In the genomic region with DNA sequence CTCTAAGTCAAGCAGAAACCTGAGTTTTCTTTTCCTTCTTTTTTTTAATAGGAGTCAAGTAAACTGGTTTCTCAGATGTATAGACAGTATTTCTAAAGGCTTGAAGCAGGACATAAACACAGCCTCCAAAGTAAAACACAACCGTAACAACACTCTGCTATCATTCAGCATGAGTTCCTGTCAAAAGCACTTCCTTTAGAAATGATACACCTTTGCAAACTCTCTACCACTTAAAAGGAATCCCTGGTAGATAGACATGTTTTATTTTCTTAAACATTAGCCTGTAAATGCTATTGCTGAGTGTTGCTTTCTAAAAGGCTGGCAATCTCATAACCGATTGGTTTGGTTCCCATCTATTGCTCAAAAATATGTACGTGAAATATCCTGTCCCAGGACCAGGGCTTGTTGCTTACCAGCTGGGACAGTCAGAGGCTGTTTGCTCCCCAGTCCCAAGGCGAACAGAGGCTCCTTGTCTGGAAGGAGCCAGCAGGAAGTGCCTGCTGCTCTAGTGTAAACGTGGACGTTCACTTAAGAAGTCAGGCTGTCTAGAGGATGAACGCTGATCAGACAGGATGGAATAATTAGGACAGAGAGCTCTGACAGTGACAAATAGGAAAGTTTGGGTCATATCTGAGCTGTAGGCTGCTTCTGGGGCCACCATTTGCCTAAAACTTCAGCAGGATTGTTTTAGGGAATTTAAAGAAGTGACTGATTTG, we compare ENCODE assay signal across 9 cellular contexts.
DNase-seq lines count a peak whose midpoint lies in the region; ATAC-seq and TF ChIP-seq lines count a peak whose summit lies in the region.
"Had no signal": no experiment of that assay in that cellular context is flagged by ENCODE, and none has a peak within 500 bp of the region (broad histone marks: within the 10 kb centered on the region; RNA-seq: fewer than 3 reads in every experiment).

No MANE protein-coding gene starts in this region.

- no peak overlapping the region for H3K4me3 Mint-ChIP-seq in endodermal cell

- DNase-seq in AG10803 (ENCODE audit: low read depth) (peak; percentile 39), Peyer's patch (peak in 1 of 3 donors; percentile 66), endodermal cell (peak; percentile 46), NCI-H187 treated with DMSO at 0.1 percent for 48 hours (lab: John Stamatoyannopoulos, UW) (no peak), SKM-1 treated with dmso at 0.1 percent for 144 hours (lab: John Stamatoyannopoulos, UW; ENCODE audit: unreplicated experiment) (no peak), NCI-H1436 (lab: John Stamatoyannopoulos, UW) (no peak)
- DNase-seq: DMS79 had no signal

- peak overlapping the region; percentile 6 for H3K9ac ChIP-seq in endodermal cell (ENCODE audit: extremely low read depth, low read length, poor library complexity, severe bottlenecking)
- H3K9ac ChIP-seq in mucosa of rectum (ENCODE audit: low read depth in 1 of 2, low read length in 2 of 2), result peak overlapping the region in 1 of 2 donors; percentile 1

- WGBS in endodermal cell (ENCODE audit: insufficient coverage in 1 of 2, insufficient read length in 1 of 2), 2 experiments, result 55 to 71% methylated on average over 7 of the region's 7 CpGs

- H3K9me3 Mint-ChIP-seq in endodermal cell, result no peaks in the 10 kb centered on the region

- H3K27ac ChIP-seq in Peyer's patch, result peak overlapping the region in 3 of 4 donors; percentile 18 to 49 (median 32)
- peak overlapping the region; percentile 95 for H3K27ac ChIP-seq in endodermal cell (ENCODE audit: low read depth, low read length)
- peak overlapping the region; percentile 38 to 64 for H3K27ac ChIP-seq in mucosa of rectum (ENCODE audit: low read depth in 2 of 2, low read length in 2 of 2)

- H3K4me1 ChIP-seq in Peyer's patch, result peaks cover 0 to 13% (median 3%) of the 10 kb centered on the region in 4 donors
- H3K4me1 ChIP-seq in endodermal cell (ENCODE audit: control insufficient read depth, insufficient read depth, low read length), result peaks cover 9% of the 10 kb centered on the region
- H3K4me1 ChIP-seq in mucosa of rectum (ENCODE audit: control insufficient read depth in 2 of 2, insufficient read depth in 2 of 2, low read length in 2 of 2), result peaks cover 3 to 9% of the 10 kb centered on the region in 2 donors

- no peaks in the 10 kb centered on the region for H3K27me3 ChIP-seq in Peyer's patch
- H3K27me3 ChIP-seq in endodermal cell (ENCODE audit: control insufficient read depth, insufficient read depth, low read length, poor library complexity, severe bottlenecking), result no peaks in the 10 kb centered on the region
- H3K27me3 ChIP-seq in mucosa of rectum (ENCODE audit: control insufficient read depth in 2 of 2, insufficient read depth in 2 of 2, low read length in 2 of 2), result no peaks in the 10 kb centered on the region

- TF ChIP-seq CTCF in AG10803 (conservative IDR thresholded peaks at IDR 0.05; ENCODE audit: low read length), result no peak
- TF ChIP-seq CTCF in Peyer's patch (IDR thresholded peaks at IDR 0.05), result no peak
- TF ChIP-seq CTCF in endodermal cell (conservative IDR thresholded peaks at IDR 0.05), result no peak

- no peaks in the 10 kb centered on the region for H3K36me3 ChIP-seq in Peyer's patch
- H3K36me3 ChIP-seq in endodermal cell (ENCODE audit: control insufficient read depth, insufficient read depth, low read length), result no peaks in the 10 kb centered on the region
- H3K36me3 ChIP-seq in mucosa of rectum (ENCODE audit: control insufficient read depth in 2 of 2, insufficient read depth in 2 of 2, low read length in 2 of 2), result no peaks in the 10 kb centered on the region

- peak overlapping the region; percentile 78 for H3K27ac Mint-ChIP-seq in endodermal cell

- H3K4me3 ChIP-seq in AG10803 (ENCODE audit: low read length) (no peak overlapping the region), Peyer's patch (no peak overlapping the region), endodermal cell (ENCODE audit: low read length) (peak overlapping the region; percentile 59), mucosa of rectum (ENCODE audit: low read length in 2 of 2) (no peak overlapping the region)

- H3K9me3 ChIP-seq in Peyer's patch (no peaks in the 10 kb centered on the region), endodermal cell (ENCODE audit: control insufficient read depth, low read length) (no peaks in the 10 kb centered on the region), mucosa of rectum (ENCODE audit: control insufficient read depth in 2 of 2, low read length in 2 of 2) (no peaks in the 10 kb centered on the region)

- no peaks in the 10 kb centered on the region for H3K36me3 Mint-ChIP-seq in endodermal cell (ENCODE audit: low read depth)

- no peak for TF ChIP-seq POLR2A in Peyer's patch (IDR thresholded peaks at IDR 0.05)

- peaks cover 19% of the 10 kb centered on the region for H3K4me1 Mint-ChIP-seq in endodermal cell

- no peak for ATAC-seq in HG02759 (IDR thresholded peaks at IDR 0.05; ENCODE audit: unreplicated experiment)

- H3K27me3 Mint-ChIP-seq in endodermal cell (ENCODE audit: insufficient read depth), result no peaks in the 10 kb centered on the region

Comparison
In these comparisons a context has a peak if more than half of its experiments do, and no peak if none do; other contexts are left out.
1. DNase-seq: peak in AG10803 (single experiment) and endodermal cell (single experiment); none in NCI-H187 treated with DMSO at 0.1 percent for 48 hours (single experiment), SKM-1 treated with dmso at 0.1 percent for 144 hours (single experiment) and NCI-H1436 (single experiment).
2. H3K27ac ChIP-seq: peak in every context shown above with its lines; median percentile 95 in endodermal cell; 51 in mucosa of rectum; 32 in Peyer's patch.